ENCODE assay signal across 8 cellular contexts in the genomic region with DNA sequence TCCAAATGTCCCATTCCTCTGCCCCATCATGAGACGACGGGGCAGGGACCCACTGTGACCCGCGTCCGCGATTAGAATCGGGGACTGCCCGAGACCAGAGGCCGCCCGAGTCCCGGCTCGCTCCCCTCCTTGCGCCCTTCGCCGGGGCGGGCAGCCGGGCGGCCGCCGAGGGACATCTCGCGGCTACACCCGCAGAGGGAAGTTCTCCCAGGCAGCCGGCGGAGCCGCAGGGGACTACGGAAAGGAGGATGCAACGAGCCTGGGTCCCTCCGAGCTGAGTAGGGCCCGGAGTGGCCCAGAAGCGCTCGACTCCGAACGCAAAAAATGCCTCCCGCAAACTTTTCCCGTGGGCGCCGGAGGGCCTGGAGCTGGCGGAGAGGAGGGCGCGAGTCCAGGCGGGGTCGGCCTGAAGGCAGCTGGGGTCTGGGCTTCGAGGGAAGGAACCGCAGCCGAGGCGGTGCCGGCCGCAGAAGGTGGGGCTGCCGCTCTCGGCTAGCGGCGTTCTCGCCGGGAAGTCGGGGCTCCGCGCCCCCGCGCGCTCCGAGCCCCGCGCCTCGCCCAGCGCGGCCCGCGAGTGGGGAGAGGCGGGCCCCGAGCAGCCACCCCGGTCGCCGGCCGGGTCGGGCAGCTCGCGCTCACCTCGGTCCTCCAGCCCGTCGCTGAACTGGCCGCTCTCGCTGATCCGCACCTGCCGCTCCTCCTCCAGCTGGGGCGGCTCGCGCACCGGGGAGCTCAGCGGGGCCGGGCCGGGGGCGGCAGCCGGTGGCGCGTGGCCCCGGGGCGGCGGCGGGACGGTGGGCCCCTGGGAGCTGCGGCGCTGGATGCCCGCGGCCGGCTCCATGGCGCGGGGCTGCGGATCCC. TPM values are rescaled to one million over a fixed set of nuclear protein-coding genes. Genes with fewer than 3 reads are reported as not detected.
DNase-seq lines count a peak whose midpoint lies in the region; ATAC-seq and TF ChIP-seq lines count a peak whose summit lies in the region.

No MANE protein-coding gene starts in this region.

- H3K4me3 ChIP-seq in NT2/D1 (ENCODE audit: insufficient read length, low read depth): peak overlapping the region; percentile 71
- peak overlapping the region; percentile 23 to 49 for H3K4me3 ChIP-seq in duodenal mucosa (ENCODE audit: low read depth in 1 of 2, low read length in 2 of 2)
- peak overlapping the region; percentile 8 to 50 for H3K4me3 ChIP-seq in mucosa of rectum (ENCODE audit: low read length in 2 of 2)
- H3K4me3 ChIP-seq in uterus: peak overlapping the region in 1 of 2 donors; percentile 26

- H3K9me3 ChIP-seq in NT2/D1 (ENCODE audit: insufficient read depth, low read length) (no peaks in the 10 kb centered on the region), duodenal mucosa (ENCODE audit: control insufficient read depth in 1 of 2, low read length in 2 of 2) (no peaks in the 10 kb centered on the region), mucosa of rectum (ENCODE audit: control insufficient read depth in 2 of 2, low read length in 2 of 2) (no peaks in the 10 kb centered on the region), uterus (no peaks in the 10 kb centered on the region)

- peak; percentile 45 for ATAC-seq in GM19463 (IDR thresholded peaks at IDR 0.05; ENCODE audit: unreplicated experiment)

- TF ChIP-seq CTCF in uterus (IDR thresholded peaks at IDR 0.05): no peak

- H3K9ac ChIP-seq in NT2/D1 (ENCODE audit: insufficient read length, low read depth) (peak overlapping the region; percentile 74), duodenal mucosa (ENCODE audit: low read depth in 1 of 2, low read length in 2 of 2) (no peak overlapping the region), mucosa of rectum (ENCODE audit: low read depth in 1 of 2, low read length in 2 of 2) (peak overlapping the region in 1 of 2 donors; percentile 22)

- intact Hi-C loops in uterus (cut with DNase I; ENCODE audit: low total_unique reads): no loop called here

- H3K27me3 ChIP-seq in NT2/D1 (ENCODE audit: insufficient read depth, insufficient read length): peaks cover 64% of the 10 kb centered on the region
- H3K27me3 ChIP-seq in duodenal mucosa (ENCODE audit: control insufficient read depth in 1 of 2, insufficient read depth in 2 of 2, low read length in 2 of 2): peaks cover 55 to 67% of the 10 kb centered on the region in 2 donors
- peaks cover 39 to 40% of the 10 kb centered on the region in 2 donors for H3K27me3 ChIP-seq in mucosa of rectum (ENCODE audit: control insufficient read depth in 2 of 2, insufficient read depth in 2 of 2, low read length in 2 of 2)
- peaks cover 16 to 26% of the 10 kb centered on the region in 2 donors for H3K27me3 ChIP-seq in uterus

- DNase-seq in COR-L47 (lab: John Stamatoyannopoulos, UW) (peak; percentile 5), NT2/D1 (ENCODE audit: low read depth, low spot score) (no peak), uterus (no peak), ureter (ENCODE audit: low spot score) (no peak), amniotic stem cell (lab: John Stamatoyannopoulos, UW) (no peak)

- H3K27ac ChIP-seq in duodenal mucosa (ENCODE audit: low read depth, low read length): no peak overlapping the region
- no peak overlapping the region for H3K27ac ChIP-seq in mucosa of rectum (ENCODE audit: low read depth in 2 of 2, low read length in 2 of 2)
- H3K27ac ChIP-seq in uterus: no peak overlapping the region

- TF ChIP-seq POLR2A in uterus (IDR thresholded peaks at IDR 0.05): no peak

- H3K36me3 ChIP-seq in NT2/D1 (ENCODE audit: insufficient read depth, insufficient read length, low read length) (no peaks in the 10 kb centered on the region), duodenal mucosa (ENCODE audit: control insufficient read depth in 1 of 2, insufficient read depth in 2 of 2, low read length in 2 of 2) (no peaks in the 10 kb centered on the region), mucosa of rectum (ENCODE audit: control insufficient read depth in 2 of 2, insufficient read depth in 2 of 2, low read length in 2 of 2) (no peaks in the 10 kb centered on the region), uterus (no peaks in the 10 kb centered on the region)

- peaks cover 3% of the 10 kb centered on the region for H3K4me1 ChIP-seq in NT2/D1 (ENCODE audit: insufficient read depth, insufficient read length)
- H3K4me1 ChIP-seq in duodenal mucosa (ENCODE audit: control insufficient read depth in 1 of 2, insufficient read depth in 2 of 2, low read length in 2 of 2): no peaks in the 10 kb centered on the region
- peaks cover 0 to 8% of the 10 kb centered on the region in 2 donors for H3K4me1 ChIP-seq in mucosa of rectum (ENCODE audit: control insufficient read depth in 2 of 2, insufficient read depth in 2 of 2, low read length in 2 of 2)
- peaks cover 0 to 13% of the 10 kb centered on the region in 2 donors for H3K4me1 ChIP-seq in uterus

RNA-seq across cellular contexts. Expression of gene TMEM163, which starts 0.5 kb away (rescaled TPM):
- 1 to 10 TPM in 1 of 4 donors, under 1 TPM in 1, not detected in 2; 0.34 to 1.2 TPM for total RNA-seq in uterus
- total RNA-seq in ureter: 10.1 TPM
